Comparison of ENCODE assay signal across 9 cellular contexts in the genomic region with DNA sequence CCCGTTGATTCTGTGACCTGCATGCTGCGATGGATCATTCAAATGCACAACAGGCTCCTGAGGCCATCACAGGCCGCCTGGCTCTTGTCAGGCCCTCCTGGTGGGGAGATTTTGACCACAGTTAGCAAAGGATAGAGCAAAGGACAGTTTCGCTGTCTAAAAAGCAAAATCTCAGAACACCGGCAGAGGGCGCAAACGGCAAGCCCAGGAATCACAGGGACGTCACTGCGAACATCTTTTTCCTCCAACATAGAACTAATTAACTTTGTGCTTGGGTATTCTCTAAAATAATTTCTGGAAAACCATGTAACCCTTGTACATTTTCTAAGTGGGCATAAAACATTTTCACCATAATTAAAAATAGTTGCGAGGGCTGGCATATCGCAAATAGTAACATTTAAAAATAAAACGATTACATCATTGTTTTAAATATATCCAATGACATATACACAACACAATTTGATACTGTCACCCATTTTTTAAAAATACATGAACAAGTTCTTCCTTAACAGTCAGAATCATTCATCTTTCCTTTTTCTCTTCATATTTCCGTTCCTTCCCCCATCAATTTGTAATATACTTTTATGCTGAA. TPM values are rescaled to one million over a fixed set of nuclear protein-coding genes. Genes with fewer than 3 reads are reported as not detected.
DNase-seq lines count a peak whose midpoint lies in the region; ATAC-seq, FAIRE-seq and TF ChIP-seq lines count a peak whose summit lies in the region.
"Had no signal": no experiment of that assay in that cellular context is flagged by ENCODE, and none has a peak within 500 bp of the region (broad histone marks: within the 10 kb centered on the region; RNA-seq: fewer than 3 reads in every experiment).

No MANE protein-coding gene starts in this region.

- H3K9me3 ChIP-seq in trophoblast cell (ENCODE audit: insufficient read depth, low read depth, low read length) = no peaks in the 10 kb centered on the region

- no peak for FAIRE-seq in urothelium cell line (lab: Jason Lieb, UNC)

- no peak overlapping the region for H3K27ac Mint-ChIP-seq in activated naive CD4-positive, alpha-beta T cell treated with anti-CD3 and anti-CD28 coated beads, Interleukin-2, amount 50 U/mL, for 72 hours
- H3K27ac Mint-ChIP-seq: activated naive CD8-positive, alpha-beta T cell had no signal

- no peak overlapping the region for H3K14ac ChIP-seq in trophoblast cell (ENCODE audit: low read length)

- no peak overlapping the region for H2BK120ac ChIP-seq in trophoblast cell (ENCODE audit: insufficient read depth, low read length, poor library complexity)

- no peak overlapping the region for H4K8ac ChIP-seq in trophoblast cell (ENCODE audit: low read depth, low read length)

- no peaks in the 10 kb centered on the region for H3K36me3 Mint-ChIP-seq in activated naive CD4-positive, alpha-beta T cell treated with anti-CD3 and anti-CD28 coated beads, Interleukin-2, amount 50 U/mL, for 72 hours
- H3K36me3 Mint-ChIP-seq: activated naive CD8-positive, alpha-beta T cell had no signal

- H3K27me3 ChIP-seq in trophoblast cell (ENCODE audit: insufficient read depth, low read length) = no peaks in the 10 kb centered on the region

- H3K79me2 ChIP-seq in trophoblast cell (ENCODE audit: control insufficient read depth, insufficient read depth, low read length, poor library complexity) = no peaks in the 10 kb centered on the region

- H2AFZ ChIP-seq in trophoblast cell (ENCODE audit: insufficient read depth, low read length, poor library complexity) = no peak overlapping the region

- WGBS in trophoblast cell (ENCODE audit: extremely low coverage, insufficient coverage, insufficient read length) = 100% methylated on average over 2 of the region's 13 CpGs

- peak; percentile 92 for TF ChIP-seq CTCF in LNCAP (IDR thresholded peaks at IDR 0.05)

- H3K27ac ChIP-seq in trophoblast cell (ENCODE audit: low read depth, low read length) = no peak overlapping the region

- no peaks in the 10 kb centered on the region for H3K36me3 ChIP-seq in trophoblast cell (ENCODE audit: control insufficient read depth in 1 of 2, insufficient read depth in 2 of 2, low read length in 2 of 2)

- H2BK12ac ChIP-seq in trophoblast cell (ENCODE audit: low read length) = no peak overlapping the region

- no peak overlapping the region for H3K23ac ChIP-seq in trophoblast cell (ENCODE audit: low read length)

- no peak overlapping the region for H2AK5ac ChIP-seq in trophoblast cell (ENCODE audit: low read length)

- no peak overlapping the region for H2BK5ac ChIP-seq in trophoblast cell (ENCODE audit: low read depth, low read length, poor library complexity)

- H3K4ac ChIP-seq in trophoblast cell (ENCODE audit: low read depth, low read length) = no peak overlapping the region

- peak; percentile 77 for DNase-seq in EH (ENCODE audit: low read depth)
- peak in 1 of 2 donors; percentile 64 for DNase-seq in activated naive CD4-positive, alpha-beta T cell treated with anti-CD3 and anti-CD28 coated beads, Interleukin-2, amount 50 U/mL, for 72 hours (ENCODE audit: low spot score in 2 of 2)
- DNase-seq in glomerular visceral epithelial cell (ENCODE audit: extremely low spot score) = peak; percentile 63
- peak; percentile 63 to 85 for DNase-seq in trophoblast cell
- peak; percentile 72 for DNase-seq in urothelium cell line (ENCODE audit: low spot score)

- H4K12ac ChIP-seq in trophoblast cell (ENCODE audit: low read depth, low read length) = no peak overlapping the region

- no peak overlapping the region for H3K4me2 ChIP-seq in trophoblast cell (ENCODE audit: low read length)

- no peaks in the 10 kb centered on the region for H3K9me3 Mint-ChIP-seq in activated naive CD4-positive, alpha-beta T cell treated with anti-CD3 and anti-CD28 coated beads, Interleukin-2, amount 50 U/mL, for 72 hours

- no peak overlapping the region for H4K91ac ChIP-seq in trophoblast cell (ENCODE audit: low read depth, low read length)

- no peak overlapping the region for H3K9ac ChIP-seq in trophoblast cell (ENCODE audit: low read length)

- H3K4me3 ChIP-seq in trophoblast cell (ENCODE audit: low read depth, low read length) = no peak overlapping the region

- H3K18ac ChIP-seq in trophoblast cell (ENCODE audit: low read length) = no peak overlapping the region

- H3K4me1 ChIP-seq in trophoblast cell (ENCODE audit: control insufficient read depth in 1 of 2, insufficient read depth in 2 of 2, low read length in 2 of 2) = no peaks in the 10 kb centered on the region

- peak; percentile 95 for ATAC-seq in SK-N-SH treated with all-trans-retinoic acid at 6 μM for 48 hours
- peak; percentile 70 to 76 for ATAC-seq in activated naive CD4-positive, alpha-beta T cell treated with anti-CD3 and anti-CD28 coated beads, Interleukin-2, amount 50 U/mL, for 72 hours
- no peak for ATAC-seq in HG03457 (IDR thresholded peaks at IDR 0.05; ENCODE audit: unreplicated experiment)

- H3K79me1 ChIP-seq in trophoblast cell (ENCODE audit: low read length) = no peaks in the 10 kb centered on the region

TF ChIP-seq in SK-N-SH treated with all-trans-retinoic acid at 6 μM for 48 hours, 23 proteins besides CTCF, POLR2A, EP300 and RAD21:
- TF ChIP-seq GLIS3 (CRISPR knock-in tag; IDR thresholded peaks at IDR 0.05) (no peak), SNAI2 (CRISPR knock-in tag; IDR thresholded peaks at IDR 0.05) (no peak), TSHZ2 (CRISPR knock-in tag; IDR thresholded peaks at IDR 0.05) (no peak)
- TF ChIP-seq, protein P1, sequence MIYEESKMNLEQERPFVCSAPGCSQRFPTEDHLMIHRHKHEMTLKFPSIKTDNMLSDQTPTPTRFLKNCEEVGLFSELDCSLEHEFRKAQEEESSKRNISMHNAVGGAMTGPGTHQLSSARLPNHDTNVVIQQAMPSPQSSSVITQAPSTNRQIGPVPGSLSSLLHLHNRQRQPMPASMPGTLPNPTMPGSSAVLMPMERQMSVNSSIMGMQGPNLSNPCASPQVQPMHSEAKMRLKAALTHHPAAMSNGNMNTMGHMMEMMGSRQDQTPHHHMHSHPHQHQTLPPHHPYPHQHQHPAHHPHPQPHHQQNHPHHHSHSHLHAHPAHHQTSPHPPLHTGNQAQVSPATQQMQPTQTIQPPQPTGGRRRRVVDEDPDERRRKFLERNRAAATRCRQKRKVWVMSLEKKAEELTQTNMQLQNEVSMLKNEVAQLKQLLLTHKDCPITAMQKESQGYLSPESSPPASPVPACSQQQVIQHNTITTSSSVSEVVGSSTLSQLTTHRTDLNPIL (CRISPR knock-in tag; IDR thresholded peaks at IDR 0.05; ENCODE audit: low read depth) = peak; percentile 59; the same call in 1 of the 2 replicates

RNA-seq across cellular contexts. Expression of gene SLC47A1, which starts 19.7 kb away (rescaled TPM):
- total RNA-seq in activated naive CD4-positive, alpha-beta T cell treated with anti-CD3 and anti-CD28 coated beads, Interleukin-2, amount 50 U/mL, for 72 hours = under 1 TPM; 0.14 TPM
- polyA plus RNA-seq in trophoblast cell (2013) = not detected in 2 replicates
